Comparison of ENCODE assay signal across 9 cellular contexts in genomic region chr1:179750630-179751029, GRCh38. TPM values are rescaled to one million over a fixed set of nuclear protein-coding genes. Genes with fewer than 3 reads are reported as not detected.
"Had no signal": no experiment of that assay in that cellular context is flagged by ENCODE, and none has a peak within 500 bp of the region (broad histone marks: within the 10 kb centered on the region; RNA-seq: fewer than 3 reads in every experiment).

No MANE protein-coding gene starts in this region.

- H3K27ac Mint-ChIP-seq: GM23338, H9, HFFc6 had no signal

- H2AFZ ChIP-seq: GM23248, GM23338 had no signal

- H3K27ac ChIP-seq: GM23248 had no signal

- H3K4me3 ChIP-seq: GM23248, GM23338, HAP-1 had no signal

- H3K4me1 ChIP-seq: HAP-1 had no signal

- H3K4me3 Mint-ChIP-seq: GM23338, H9, HFFc6 had no signal

- DNase-seq: GM23248, GOT3, H7, H9, HCEC 1CT, HFFc6 had no signal

- H3K36me3 ChIP-seq: HAP-1 had no signal

- H3K4me2 ChIP-seq: GM23338 had no signal

- H3K4me1 Mint-ChIP-seq: GM23338, H9 had no signal

- H3K9me3 ChIP-seq: HAP-1 had no signal

RNA-seq across cellular contexts. Expression of gene FAM163A, which starts 7.5 kb away (rescaled TPM):
- total RNA-seq: GM23248, GM23338, H4, HFFc6 had no signal
- polyA plus RNA-seq: GM23248, GM23338 had no signal
